Comparison of ENCODE assay signal across 2 cellular contexts in the genomic region with DNA sequence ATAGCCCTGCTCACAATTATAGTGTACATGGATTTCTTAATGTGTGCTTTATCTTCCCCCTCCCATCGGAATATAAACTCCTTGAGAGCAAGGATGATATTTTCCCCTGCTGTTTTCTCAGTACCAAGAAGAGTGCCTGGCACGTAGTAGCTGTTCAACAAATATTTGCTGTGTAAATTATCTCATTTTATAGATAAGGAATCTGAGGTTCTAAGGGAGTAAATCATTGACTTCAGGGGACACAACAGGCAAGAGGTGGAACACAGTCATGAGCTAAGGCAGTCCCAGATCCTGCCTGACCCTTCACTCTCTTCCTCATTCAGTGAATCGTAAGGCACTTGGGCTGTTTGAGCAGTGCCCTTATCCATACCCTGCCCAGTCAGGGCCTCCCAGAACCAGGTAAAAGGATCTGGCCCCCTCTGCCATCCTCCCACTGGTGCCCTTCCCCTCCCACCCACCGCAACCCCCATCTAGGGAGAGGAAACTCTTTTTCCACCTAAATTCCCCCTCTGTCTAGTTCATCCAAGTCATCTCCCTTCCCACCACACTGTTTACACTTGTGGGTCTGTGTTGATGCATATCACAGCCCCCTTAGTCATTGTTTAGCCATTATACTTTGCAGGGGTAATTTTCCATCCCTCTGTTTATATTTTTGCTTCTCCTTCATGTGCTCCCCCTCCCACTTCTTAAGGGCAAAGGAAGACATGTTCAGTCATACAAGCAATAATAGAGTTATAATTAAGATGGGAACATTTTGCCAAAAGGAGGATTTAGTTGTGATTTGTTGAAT.
TF ChIP-seq lines count a peak whose summit lies in the region.

No MANE protein-coding gene starts in this region.

TF ChIP-seq in SK-N-SH, 30 proteins besides CTCF, POLR2A, EP300 and RAD21:
- TF ChIP-seq, protein P1, sequence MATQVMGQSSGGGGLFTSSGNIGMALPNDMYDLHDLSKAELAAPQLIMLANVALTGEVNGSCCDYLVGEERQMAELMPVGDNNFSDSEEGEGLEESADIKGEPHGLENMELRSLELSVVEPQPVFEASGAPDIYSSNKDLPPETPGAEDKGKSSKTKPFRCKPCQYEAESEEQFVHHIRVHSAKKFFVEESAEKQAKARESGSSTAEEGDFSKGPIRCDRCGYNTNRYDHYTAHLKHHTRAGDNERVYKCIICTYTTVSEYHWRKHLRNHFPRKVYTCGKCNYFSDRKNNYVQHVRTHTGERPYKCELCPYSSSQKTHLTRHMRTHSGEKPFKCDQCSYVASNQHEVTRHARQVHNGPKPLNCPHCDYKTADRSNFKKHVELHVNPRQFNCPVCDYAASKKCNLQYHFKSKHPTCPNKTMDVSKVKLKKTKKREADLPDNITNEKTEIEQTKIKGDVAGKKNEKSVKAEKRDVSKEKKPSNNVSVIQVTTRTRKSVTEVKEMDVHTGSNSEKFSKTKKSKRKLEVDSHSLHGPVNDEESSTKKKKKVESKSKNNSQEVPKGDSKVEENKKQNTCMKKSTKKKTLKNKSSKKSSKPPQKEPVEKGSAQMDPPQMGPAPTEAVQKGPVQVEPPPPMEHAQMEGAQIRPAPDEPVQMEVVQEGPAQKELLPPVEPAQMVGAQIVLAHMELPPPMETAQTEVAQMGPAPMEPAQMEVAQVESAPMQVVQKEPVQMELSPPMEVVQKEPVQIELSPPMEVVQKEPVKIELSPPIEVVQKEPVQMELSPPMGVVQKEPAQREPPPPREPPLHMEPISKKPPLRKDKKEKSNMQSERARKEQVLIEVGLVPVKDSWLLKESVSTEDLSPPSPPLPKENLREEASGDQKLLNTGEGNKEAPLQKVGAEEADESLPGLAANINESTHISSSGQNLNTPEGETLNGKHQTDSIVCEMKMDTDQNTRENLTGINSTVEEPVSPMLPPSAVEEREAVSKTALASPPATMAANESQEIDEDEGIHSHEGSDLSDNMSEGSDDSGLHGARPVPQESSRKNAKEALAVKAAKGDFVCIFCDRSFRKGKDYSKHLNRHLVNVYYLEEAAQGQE (IDR thresholded peaks at IDR 0.05; ENCODE audit: low read depth, low read length), result no peak
- TF ChIP-seq, protein P2, sequence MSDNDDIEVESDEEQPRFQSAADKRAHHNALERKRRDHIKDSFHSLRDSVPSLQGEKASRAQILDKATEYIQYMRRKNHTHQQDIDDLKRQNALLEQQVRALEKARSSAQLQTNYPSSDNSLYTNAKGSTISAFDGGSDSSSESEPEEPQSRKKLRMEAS (IDR thresholded peaks at IDR 0.05; ENCODE audit: low read depth), result no peak
- TF ChIP-seq SIN3A (IDR thresholded peaks at IDR 0.05; ENCODE audit: borderline replicate concordance, low read depth, low read length) (no peak), POLR2AphosphoS5 (IDR thresholded peaks at IDR 0.05; ENCODE audit: low read depth, low read length) (no peak), GABPA (IDR thresholded peaks at IDR 0.05; ENCODE audit: low read depth) (no peak), MEF2A (IDR thresholded peaks at IDR 0.05; ENCODE audit: borderline replicate concordance, low read depth) (no peak), YY1 (IDR thresholded peaks at IDR 0.05; ENCODE audit: low read depth) (no peak), TAF1 (IDR thresholded peaks at IDR 0.05; ENCODE audit: borderline replicate concordance, low read depth, low read length) (no peak), SMC3 (IDR thresholded peaks at IDR 0.05; ENCODE audit: low read depth, low read length) (no peak), NRF1 (IDR thresholded peaks at IDR 0.05; ENCODE audit: low read depth, low read length) (no peak), FOSL2 (IDR thresholded peaks at IDR 0.05; ENCODE audit: borderline replicate concordance, low read depth) (no peak), TCF12 (IDR thresholded peaks at IDR 0.05) (no peak)
- TF ChIP-seq, protein P3, sequence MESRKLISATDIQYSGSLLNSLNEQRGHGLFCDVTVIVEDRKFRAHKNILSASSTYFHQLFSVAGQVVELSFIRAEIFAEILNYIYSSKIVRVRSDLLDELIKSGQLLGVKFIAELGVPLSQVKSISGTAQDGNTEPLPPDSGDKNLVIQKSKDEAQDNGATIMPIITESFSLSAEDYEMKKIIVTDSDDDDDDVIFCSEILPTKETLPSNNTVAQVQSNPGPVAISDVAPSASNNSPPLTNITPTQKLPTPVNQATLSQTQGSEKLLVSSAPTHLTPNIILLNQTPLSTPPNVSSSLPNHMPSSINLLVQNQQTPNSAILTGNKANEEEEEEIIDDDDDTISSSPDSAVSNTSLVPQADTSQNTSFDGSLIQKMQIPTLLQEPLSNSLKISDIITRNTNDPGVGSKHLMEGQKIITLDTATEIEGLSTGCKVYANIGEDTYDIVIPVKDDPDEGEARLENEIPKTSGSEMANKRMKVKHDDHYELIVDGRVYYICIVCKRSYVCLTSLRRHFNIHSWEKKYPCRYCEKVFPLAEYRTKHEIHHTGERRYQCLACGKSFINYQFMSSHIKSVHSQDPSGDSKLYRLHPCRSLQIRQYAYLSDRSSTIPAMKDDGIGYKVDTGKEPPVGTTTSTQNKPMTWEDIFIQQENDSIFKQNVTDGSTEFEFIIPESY (IDR thresholded peaks at IDR 0.05; ENCODE audit: borderline replicate concordance, low read depth), result no peak
- TF ChIP-seq, protein P4, sequence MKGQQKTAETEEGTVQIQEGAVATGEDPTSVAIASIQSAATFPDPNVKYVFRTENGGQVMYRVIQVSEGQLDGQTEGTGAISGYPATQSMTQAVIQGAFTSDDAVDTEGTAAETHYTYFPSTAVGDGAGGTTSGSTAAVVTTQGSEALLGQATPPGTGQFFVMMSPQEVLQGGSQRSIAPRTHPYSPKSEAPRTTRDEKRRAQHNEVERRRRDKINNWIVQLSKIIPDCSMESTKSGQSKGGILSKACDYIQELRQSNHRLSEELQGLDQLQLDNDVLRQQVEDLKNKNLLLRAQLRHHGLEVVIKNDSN (IDR thresholded peaks at IDR 0.05; ENCODE audit: borderline replicate concordance, low read depth), result no peak
TF ChIP-seq in SK-N-SH: peak in this region for 0.

TF ChIP-seq in SK-N-SH treated with all-trans-retinoic acid at 6 μM for 48 hours, 23 proteins besides CTCF, POLR2A, EP300 and RAD21:
- TF ChIP-seq, protein P5, sequence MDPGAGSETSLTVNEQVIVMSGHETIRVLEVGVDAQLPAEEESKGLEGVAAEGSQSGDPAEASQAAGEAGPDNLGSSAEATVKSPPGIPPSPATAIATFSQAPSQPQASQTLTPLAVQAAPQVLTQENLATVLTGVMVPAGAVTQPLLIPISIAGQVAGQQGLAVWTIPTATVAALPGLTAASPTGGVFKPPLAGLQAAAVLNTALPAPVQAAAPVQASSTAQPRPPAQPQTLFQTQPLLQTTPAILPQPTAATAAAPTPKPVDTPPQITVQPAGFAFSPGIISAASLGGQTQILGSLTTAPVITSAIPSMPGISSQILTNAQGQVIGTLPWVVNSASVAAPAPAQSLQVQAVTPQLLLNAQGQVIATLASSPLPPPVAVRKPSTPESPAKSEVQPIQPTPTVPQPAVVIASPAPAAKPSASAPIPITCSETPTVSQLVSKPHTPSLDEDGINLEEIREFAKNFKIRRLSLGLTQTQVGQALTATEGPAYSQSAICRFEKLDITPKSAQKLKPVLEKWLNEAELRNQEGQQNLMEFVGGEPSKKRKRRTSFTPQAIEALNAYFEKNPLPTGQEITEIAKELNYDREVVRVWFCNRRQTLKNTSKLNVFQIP (CRISPR knock-in tag; IDR thresholded peaks at IDR 0.05; ENCODE audit: borderline replicate concordance, low read depth), result no peak
- TF ChIP-seq ZNF565 (CRISPR knock-in tag; conservative IDR thresholded peaks at IDR 0.05; ENCODE audit: low read depth) (no peak), GLIS3 (CRISPR knock-in tag; IDR thresholded peaks at IDR 0.05) (no peak), ESRRG (CRISPR knock-in tag; IDR thresholded peaks at IDR 0.05) (no peak), CSDC2 (CRISPR knock-in tag; IDR thresholded peaks at IDR 0.05) (no peak)
- TF ChIP-seq, protein P6, sequence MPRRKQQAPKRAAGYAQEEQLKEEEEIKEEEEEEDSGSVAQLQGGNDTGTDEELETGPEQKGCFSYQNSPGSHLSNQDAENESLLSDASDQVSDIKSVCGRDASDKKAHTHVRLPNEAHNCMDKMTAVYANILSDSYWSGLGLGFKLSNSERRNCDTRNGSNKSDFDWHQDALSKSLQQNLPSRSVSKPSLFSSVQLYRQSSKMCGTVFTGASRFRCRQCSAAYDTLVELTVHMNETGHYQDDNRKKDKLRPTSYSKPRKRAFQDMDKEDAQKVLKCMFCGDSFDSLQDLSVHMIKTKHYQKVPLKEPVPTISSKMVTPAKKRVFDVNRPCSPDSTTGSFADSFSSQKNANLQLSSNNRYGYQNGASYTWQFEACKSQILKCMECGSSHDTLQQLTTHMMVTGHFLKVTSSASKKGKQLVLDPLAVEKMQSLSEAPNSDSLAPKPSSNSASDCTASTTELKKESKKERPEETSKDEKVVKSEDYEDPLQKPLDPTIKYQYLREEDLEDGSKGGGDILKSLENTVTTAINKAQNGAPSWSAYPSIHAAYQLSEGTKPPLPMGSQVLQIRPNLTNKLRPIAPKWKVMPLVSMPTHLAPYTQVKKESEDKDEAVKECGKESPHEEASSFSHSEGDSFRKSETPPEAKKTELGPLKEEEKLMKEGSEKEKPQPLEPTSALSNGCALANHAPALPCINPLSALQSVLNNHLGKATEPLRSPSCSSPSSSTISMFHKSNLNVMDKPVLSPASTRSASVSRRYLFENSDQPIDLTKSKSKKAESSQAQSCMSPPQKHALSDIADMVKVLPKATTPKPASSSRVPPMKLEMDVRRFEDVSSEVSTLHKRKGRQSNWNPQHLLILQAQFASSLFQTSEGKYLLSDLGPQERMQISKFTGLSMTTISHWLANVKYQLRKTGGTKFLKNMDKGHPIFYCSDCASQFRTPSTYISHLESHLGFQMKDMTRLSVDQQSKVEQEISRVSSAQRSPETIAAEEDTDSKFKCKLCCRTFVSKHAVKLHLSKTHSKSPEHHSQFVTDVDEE (CRISPR knock-in tag; IDR thresholded peaks at IDR 0.05), result no peak
